17 cellular contexts compared by ENCODE assay signal in genomic region chr3:126917232-126917804, GRCh38.
"Had no signal": no experiment of that assay in that cellular context is flagged by ENCODE, and none has a peak within 500 bp of the region (broad histone marks: within the 10 kb centered on the region; RNA-seq: fewer than 3 reads in every experiment).

No MANE protein-coding gene starts in this region.

- H3K4me1 ChIP-seq: gastrocnemius medialis had no signal

- H3K27me3 ChIP-seq: body of pancreas, gastrocnemius medialis, tibial artery had no signal

- ATAC-seq: body of pancreas; gastrocnemius medialis; left lobe of liver; stimulated activated naive CD8-positive, alpha-beta T cell treated with anti-CD3 and anti-CD28 coated beads, Interleukin-15, Interleukin-2, amounts not matched to agents 100 U/mL and 50 U/mL, for 24 hours had no signal

- H3K4me3 ChIP-seq: body of pancreas, gastrocnemius medialis, skin epidermis, tibial artery had no signal

- H3K27ac ChIP-seq: body of pancreas, gastrocnemius medialis, skin epidermis, tibial artery had no signal

- FAIRE-seq: endometrium, kidney, urothelium cell line had no signal

- H3K9me3 ChIP-seq: body of pancreas, gastrocnemius medialis, tibial artery had no signal

- DNase-seq: activated B cell treated with CpG ODN at 0.5 μM for 24 hours; activated CD4-positive, alpha-beta memory T cell treated with anti-CD3 and anti-CD28 coated beads for 36 hours; activated CD4-positive, alpha-beta T cell treated with anti-CD3 and anti-CD28 coated beads for 4 hours; activated T-cell treated with anti-CD3 and anti-CD28 coated beads for 4 hours; body of pancreas; caudate nucleus; gastrocnemius medialis; head of caudate nucleus; kidney; midbrain; stimulated activated naive CD8-positive, alpha-beta T cell treated with anti-CD3 and anti-CD28 coated beads, Interleukin-15, Interleukin-2, amounts not matched to agents 100 U/mL and 50 U/mL, for 24 hours; substantia nigra had no signal

- H3K36me3 ChIP-seq: gastrocnemius medialis had no signal
